In the genomic region with DNA sequence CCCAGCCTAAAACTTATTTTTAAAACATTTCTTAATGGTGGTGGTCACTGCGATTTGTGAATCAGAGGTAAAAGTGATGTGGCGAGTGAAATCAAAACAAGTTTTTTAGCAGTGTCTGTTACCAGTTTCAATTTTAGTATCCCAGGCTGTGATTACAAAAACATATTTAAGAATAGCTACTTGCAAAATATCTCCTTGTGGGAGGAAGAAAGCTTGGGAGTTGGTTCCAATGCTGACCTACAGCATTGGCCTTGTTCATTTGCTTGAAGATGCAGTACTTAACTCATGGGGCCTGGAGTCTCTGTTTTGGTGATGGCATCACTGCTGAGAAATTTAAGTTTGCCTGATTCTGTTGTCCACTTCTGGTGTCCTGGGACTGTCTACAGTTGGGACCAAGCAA, we compare ENCODE assay signal across 14 cellular contexts. TPM values are rescaled to one million over a fixed set of nuclear protein-coding genes. Genes with fewer than 3 reads are reported as not detected.
A peak's percentile ranks its signal among the peaks of the same experiment; 100 is the strongest.
DNase-seq lines count a peak whose midpoint lies in the region; ATAC-seq and TF ChIP-seq lines count a peak whose summit lies in the region.
"Had no signal": no experiment of that assay in that cellular context is flagged by ENCODE, and none has a peak within 500 bp of the region (broad histone marks: within the 10 kb centered on the region; RNA-seq: fewer than 3 reads in every experiment).

No MANE protein-coding gene starts in this region.

- peaks cover 74% of the 10 kb centered on the region for H3K4me1 ChIP-seq in CD8-positive, alpha-beta T cell (ENCODE audit: insufficient read depth, low read length)
- H3K4me1 ChIP-seq in HCT116 (ENCODE audit: control insufficient read depth in 1 of 2, insufficient read depth in 2 of 2, low read length in 2 of 2), result peaks cover 10 to 22% of the 10 kb centered on the region in 2 experiments

- peaks cover 31% of the 10 kb centered on the region for H3K36me3 Mint-ChIP-seq in CD8-positive, alpha-beta T cell
- H3K36me3 Mint-ChIP-seq in brain (peaks cover 64% of the 10 kb centered on the region), neural crest cell (ENCODE audit: low read depth) (peaks cover 6% of the 10 kb centered on the region)

- POLR2A ChIA-PET in CD8-positive, alpha-beta T cell (lab: Charles Lee), result no interaction called here
- POLR2A ChIA-PET in HCT116 (lab: Charles Lee), result no interaction called here

- H3K36me3 ChIP-seq in CD8-positive, alpha-beta T cell (ENCODE audit: insufficient read depth, low read length), result no peaks in the 10 kb centered on the region
- H3K36me3 ChIP-seq in HCT116 (ENCODE audit: control insufficient read depth in 1 of 2, insufficient read depth in 2 of 2, low read length in 2 of 2), result no peaks in the 10 kb centered on the region

- peak overlapping the region; percentile 1 for H3K4me3 Mint-ChIP-seq in CD8-positive, alpha-beta T cell
- H3K4me3 Mint-ChIP-seq in brain, result peak overlapping the region in 4 of 5 experiments; percentile 19 to 69 (median 34)
- H3K4me3 Mint-ChIP-seq in neural crest cell, result peak overlapping the region; percentile 65

- BruUV-seq in HCT116 (replicated peaks; lab: Mats Ljungman, UMichigan), result TSS peak; percentile 0

- no peak overlapping the region for H3K4me2 ChIP-seq in HCT116 (ENCODE audit: low read length)

- no peak for ATAC-seq in CD8-positive, alpha-beta T cell
- ATAC-seq in HCT116, result no peak

- H3K27me3 ChIP-seq in CD8-positive, alpha-beta T cell (ENCODE audit: insufficient read depth, low read length), result no peaks in the 10 kb centered on the region
- no peaks in the 10 kb centered on the region for H3K27me3 ChIP-seq in HCT116 (ENCODE audit: insufficient read depth, low read length)
- H3K27me3 ChIP-seq: dorsolateral prefrontal cortex, thyroid gland had no signal

- no peak for TF ChIP-seq RAD21 in HCT116 (IDR thresholded peaks at IDR 0.05; ENCODE audit: low read depth)

- no peak overlapping the region for H3K27ac ChIP-seq in CD8-positive, alpha-beta T cell (ENCODE audit: low read depth, low read length)
- no peak overlapping the region for H3K27ac ChIP-seq in HCT116 (ENCODE audit: low read depth, low read length)
- no peak overlapping the region for H3K27ac ChIP-seq in caudate nucleus (ENCODE audit: low read depth, low read length)
- H3K27ac ChIP-seq: dorsolateral prefrontal cortex, thyroid gland had no signal

- CTCF ChIA-PET in CD8-positive, alpha-beta T cell (lab: Charles Lee), result interaction anchor here (0.6 to 1.2 kb wide), 2 partner anchors 54 to 65 kb away, joined by 3 to 5 read pairs; no protein-coding TSS in a partner anchor
- CTCF ChIA-PET in HCT116 (lab: Charles Lee), result interaction anchor here (0.6 kb wide), 1 partner anchor 269 kb away, joined by 4 read pairs; no protein-coding TSS in a partner anchor

- H3K27ac Mint-ChIP-seq in CD8-positive, alpha-beta T cell, result no peak overlapping the region
- H3K27ac Mint-ChIP-seq in brain (no peak overlapping the region), neural crest cell (ENCODE audit: unreplicated experiment) (peak overlapping the region; percentile 91)

- peaks cover 85% of the 10 kb centered on the region for H3K4me1 Mint-ChIP-seq in CD8-positive, alpha-beta T cell (ENCODE audit: low read depth)
- H3K4me1 Mint-ChIP-seq in brain, result peaks cover 84% of the 10 kb centered on the region
- peaks cover 72% of the 10 kb centered on the region for H3K4me1 Mint-ChIP-seq in neural crest cell

- no peaks in the 10 kb centered on the region for H3K27me3 Mint-ChIP-seq in CD8-positive, alpha-beta T cell (ENCODE audit: low read depth)
- peaks cover 10% of the 10 kb centered on the region for H3K27me3 Mint-ChIP-seq in brain
- H3K27me3 Mint-ChIP-seq in neural crest cell (ENCODE audit: low read depth), result no peaks in the 10 kb centered on the region

- H2AFZ ChIP-seq in HCT116 (ENCODE audit: low read depth, low read length, poor library complexity, severe bottlenecking), result no peak overlapping the region

- peaks cover 95% of the 10 kb centered on the region for H3K79me2 ChIP-seq in HCT116 (ENCODE audit: insufficient read depth, low read length)

- no peak overlapping the region for H3K9ac ChIP-seq in HCT116 (ENCODE audit: low read length)

- no peak for TF ChIP-seq CTCF in CD8-positive, alpha-beta T cell (IDR thresholded peaks at IDR 0.05)
- TF ChIP-seq CTCF in HCT116 (IDR thresholded peaks at IDR 0.05 in 2 of 3, conservative IDR thresholded peaks at IDR 0.05 in 1 of 3; ENCODE audit: borderline replicate concordance in 1 of 3, insufficient read depth in 1 of 3, low read depth in 2 of 3, low read length in 2 of 3), result no peak
- no peak for TF ChIP-seq CTCF in brain (conservative IDR thresholded peaks at IDR 0.05)
- TF ChIP-seq CTCF in neural crest cell (conservative IDR thresholded peaks at IDR 0.05), result no peak

- peaks cover 49% of the 10 kb centered on the region for H4K20me1 ChIP-seq in HCT116 (ENCODE audit: insufficient read depth)

- intact Hi-C loops in CD8-positive, alpha-beta T cell (cut with DNase I, micrococcal nuclease), result no loop called here
- intact Hi-C loops in HCT116 (cut with micrococcal nuclease), result no loop called here

- no peaks in the 10 kb centered on the region for H3K9me3 Mint-ChIP-seq in CD8-positive, alpha-beta T cell
- H3K9me3 Mint-ChIP-seq in brain (peaks cover 0 to 7% (median 0%) of the 10 kb centered on the region in 5 experiments), neural crest cell (no peaks in the 10 kb centered on the region)

- no peak for DNase-seq in CD8-positive, alpha-beta T cell
- DNase-seq in HCT116 (ENCODE audit: low read depth, low spot score), result no peak
- DNase-seq in neural crest cell (ENCODE audit: low read depth, low spot score), result no peak
- no peak for DNase-seq in 8988T
- DNase-seq in caudate nucleus (lab: John Stamatoyannopoulos, UW), result no peak
- no peak for DNase-seq in NCI-H187 treated with DMSO at 0.1 percent for 48 hours (lab: John Stamatoyannopoulos, UW)
- DNase-seq: activated CD4-positive, alpha-beta T cell treated with anti-CD3 and anti-CD28 coated beads for 4 hours; amygdala; dorsolateral prefrontal cortex; kidney; NCI-H446 treated with DMSO at 0.1 percent for 48 hours; small intestine; thyroid gland had no signal

- no peak for TF ChIP-seq POLR2A in HCT116 (IDR thresholded peaks at IDR 0.05; ENCODE audit: borderline replicate concordance, extremely low read depth, insufficient read depth, insufficient read length)

- RAD21 ChIA-PET in HCT116 (lab: Charles Lee; ENCODE audit: low non-redundant PET in 1 of 2, low total read pairs in 2 of 2, uncharacterized antibody in 2 of 2, unreplicated experiment in 2 of 2), result no interaction called here

- no peak overlapping the region for H3K4me3 ChIP-seq in CD8-positive, alpha-beta T cell (ENCODE audit: low read depth, low read length)
- no peak overlapping the region for H3K4me3 ChIP-seq in HCT116 (replicated peaks in 1 of 2; ENCODE audit: low read depth in 1 of 2, low read length in 2 of 2)
- H3K4me3 ChIP-seq: thyroid gland had no signal

- no peaks in the 10 kb centered on the region for H3K9me3 ChIP-seq in CD8-positive, alpha-beta T cell (ENCODE audit: low read length)
- no peaks in the 10 kb centered on the region for H3K9me3 ChIP-seq in HCT116 (ENCODE audit: control insufficient read depth in 1 of 2, insufficient read depth in 1 of 2, low read depth in 1 of 2, low read length in 2 of 2)
- H3K9me3 ChIP-seq: thyroid gland had no signal

- H3K9me2 ChIP-seq in HCT116 (ENCODE audit: insufficient read depth), result no peaks in the 10 kb centered on the region

TF ChIP-seq in HCT116, 20 proteins besides CTCF, POLR2A, EP300 and RAD21 (continues in another document):
- no peak for TF ChIP-seq FOSL1 (IDR thresholded peaks at IDR 0.05; ENCODE audit: low read depth)
- TF ChIP-seq ZFX (IDR thresholded peaks at IDR 0.05), result no peak
- TF ChIP-seq, protein P1, sequence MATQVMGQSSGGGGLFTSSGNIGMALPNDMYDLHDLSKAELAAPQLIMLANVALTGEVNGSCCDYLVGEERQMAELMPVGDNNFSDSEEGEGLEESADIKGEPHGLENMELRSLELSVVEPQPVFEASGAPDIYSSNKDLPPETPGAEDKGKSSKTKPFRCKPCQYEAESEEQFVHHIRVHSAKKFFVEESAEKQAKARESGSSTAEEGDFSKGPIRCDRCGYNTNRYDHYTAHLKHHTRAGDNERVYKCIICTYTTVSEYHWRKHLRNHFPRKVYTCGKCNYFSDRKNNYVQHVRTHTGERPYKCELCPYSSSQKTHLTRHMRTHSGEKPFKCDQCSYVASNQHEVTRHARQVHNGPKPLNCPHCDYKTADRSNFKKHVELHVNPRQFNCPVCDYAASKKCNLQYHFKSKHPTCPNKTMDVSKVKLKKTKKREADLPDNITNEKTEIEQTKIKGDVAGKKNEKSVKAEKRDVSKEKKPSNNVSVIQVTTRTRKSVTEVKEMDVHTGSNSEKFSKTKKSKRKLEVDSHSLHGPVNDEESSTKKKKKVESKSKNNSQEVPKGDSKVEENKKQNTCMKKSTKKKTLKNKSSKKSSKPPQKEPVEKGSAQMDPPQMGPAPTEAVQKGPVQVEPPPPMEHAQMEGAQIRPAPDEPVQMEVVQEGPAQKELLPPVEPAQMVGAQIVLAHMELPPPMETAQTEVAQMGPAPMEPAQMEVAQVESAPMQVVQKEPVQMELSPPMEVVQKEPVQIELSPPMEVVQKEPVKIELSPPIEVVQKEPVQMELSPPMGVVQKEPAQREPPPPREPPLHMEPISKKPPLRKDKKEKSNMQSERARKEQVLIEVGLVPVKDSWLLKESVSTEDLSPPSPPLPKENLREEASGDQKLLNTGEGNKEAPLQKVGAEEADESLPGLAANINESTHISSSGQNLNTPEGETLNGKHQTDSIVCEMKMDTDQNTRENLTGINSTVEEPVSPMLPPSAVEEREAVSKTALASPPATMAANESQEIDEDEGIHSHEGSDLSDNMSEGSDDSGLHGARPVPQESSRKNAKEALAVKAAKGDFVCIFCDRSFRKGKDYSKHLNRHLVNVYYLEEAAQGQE (IDR thresholded peaks at IDR 0.05; ENCODE audit: low read depth), result no peak
- TF ChIP-seq, protein P2, sequence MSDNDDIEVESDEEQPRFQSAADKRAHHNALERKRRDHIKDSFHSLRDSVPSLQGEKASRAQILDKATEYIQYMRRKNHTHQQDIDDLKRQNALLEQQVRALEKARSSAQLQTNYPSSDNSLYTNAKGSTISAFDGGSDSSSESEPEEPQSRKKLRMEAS (IDR thresholded peaks at IDR 0.05), result no peak
- no peak for TF ChIP-seq ZNF274 (IDR thresholded peaks at IDR 0.05; ENCODE audit: low read depth, low read length)
- TF ChIP-seq, protein P3, sequence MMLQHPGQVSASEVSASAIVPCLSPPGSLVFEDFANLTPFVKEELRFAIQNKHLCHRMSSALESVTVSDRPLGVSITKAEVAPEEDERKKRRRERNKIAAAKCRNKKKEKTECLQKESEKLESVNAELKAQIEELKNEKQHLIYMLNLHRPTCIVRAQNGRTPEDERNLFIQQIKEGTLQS (IDR thresholded peaks at IDR 0.05), result no peak
- no peak for TF ChIP-seq JUND (IDR thresholded peaks at IDR 0.05)
- TF ChIP-seq CEBPB (IDR thresholded peaks at IDR 0.05; ENCODE audit: low read depth), result no peak
- no peak for TF ChIP-seq EZH2phosphoT487 (IDR thresholded peaks at IDR 0.05; ENCODE audit: borderline replicate concordance)
- no peak for TF ChIP-seq EZH2 (IDR thresholded peaks at IDR 0.05)
- no peak for TF ChIP-seq SP1 (IDR thresholded peaks at IDR 0.05; ENCODE audit: low read depth)

RNA-seq across cellular contexts. Expression of a gene that starts 4.5 kb away (rescaled TPM):
- 100 to 1,000 TPM; 130 to 134 TPM for total RNA-seq in CD8-positive, alpha-beta T cell
- total RNA-seq in HCT116 (2021; ENCODE audit: unreplicated experiment), result 233 TPM
- polyA plus RNA-seq in HCT116 (2012), result 124 and 126 TPM in 2 replicates
- 271 TPM for polyA plus RNA-seq in brain (ENCODE audit: insufficient read depth, low read depth, low replicate concordance)
- total RNA-seq in neural crest cell, result 148 and 149 TPM in 2 replicates

Comparison
In these comparisons a context has a peak if more than half of its experiments do, and no peak if none do; other contexts are left out.
1. H3K4me3 Mint-ChIP-seq: peak in every context shown above with its lines; median percentile 65 in neural crest cell; 34 in brain; 1 in CD8-positive, alpha-beta T cell.